In the genomic region with DNA sequence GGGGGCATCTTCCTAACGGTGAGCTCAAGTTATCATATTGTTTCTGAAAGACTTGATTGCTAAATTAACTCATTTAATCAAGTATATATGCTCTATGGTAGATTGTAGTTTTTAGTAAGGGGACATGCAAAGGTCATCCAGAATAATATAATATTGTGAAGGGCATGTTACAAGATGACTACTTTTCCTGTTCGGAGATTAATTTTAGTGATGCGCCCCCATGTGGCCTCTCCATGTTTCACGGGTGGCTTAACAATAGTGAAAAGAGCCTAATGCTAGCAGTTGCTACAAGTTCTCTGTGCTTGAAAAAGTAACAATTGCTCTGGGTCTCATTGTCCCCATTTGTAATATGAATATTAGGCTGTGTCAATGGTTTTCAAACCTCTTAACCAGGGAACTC, we compare ENCODE assay signal across 8 cellular contexts. TPM values are rescaled to one million over a fixed set of nuclear protein-coding genes. Genes with fewer than 3 reads are reported as not detected.
A peak's percentile ranks its signal among the peaks of the same experiment; 100 is the strongest.
DNase-seq lines count a peak whose midpoint lies in the region; ATAC-seq and TF ChIP-seq lines count a peak whose summit lies in the region.

No MANE protein-coding gene starts in this region.

- no peaks in the 10 kb centered on the region for H3K9me3 ChIP-seq in CD8-positive, alpha-beta T cell (ENCODE audit: low read length)
- no peaks in the 10 kb centered on the region for H3K9me3 ChIP-seq in GM23248 (ENCODE audit: low read depth)
- H3K9me3 ChIP-seq in SJCRH30 (replicated peaks), result no peaks in the 10 kb centered on the region

- no peaks in the 10 kb centered on the region for H3K36me3 ChIP-seq in CD8-positive, alpha-beta T cell (ENCODE audit: insufficient read depth, low read length)
- H3K36me3 ChIP-seq in GM23248 (ENCODE audit: low read depth), result no peaks in the 10 kb centered on the region
- no peaks in the 10 kb centered on the region for H3K36me3 ChIP-seq in SJCRH30

- no peaks in the 10 kb centered on the region for H3K27me3 ChIP-seq in CD8-positive, alpha-beta T cell (ENCODE audit: insufficient read depth, low read length)
- no peaks in the 10 kb centered on the region for H3K27me3 ChIP-seq in GM23248 (replicated peaks; ENCODE audit: insufficient read depth)
- no peaks in the 10 kb centered on the region for H3K27me3 ChIP-seq in SJCRH30

- CTCF ChIA-PET in CD8-positive, alpha-beta T cell (lab: Charles Lee), result interaction anchor here (1.0 to 5.4 kb wide), 2 partner anchors 16 to 1215 kb away, joined by 3 to 59 read pairs; no protein-coding TSS in a partner anchor

- H3K4me2 ChIP-seq in GM23248 (ENCODE audit: unreplicated experiment), result no peak overlapping the region

- H3K9ac ChIP-seq in GM23248, result no peak overlapping the region

- no peaks in the 10 kb centered on the region for H4K20me1 ChIP-seq in GM23248 (ENCODE audit: insufficient read depth)

- WGBS in GM23248 (ENCODE audit: low coverage in 1 of 2, low lambda C conversion rate in 2 of 2, missing lambda C conversion rate in 2 of 2), 2 experiments, result 28 to 29% methylated on average over 4 of the region's 4 CpGs

- no peak overlapping the region for H2AFZ ChIP-seq in GM23248

- no peak overlapping the region for H3K4me3 ChIP-seq in CD8-positive, alpha-beta T cell (ENCODE audit: low read depth, low read length)
- no peak overlapping the region for H3K4me3 ChIP-seq in GM23248
- H3K4me3 ChIP-seq in SJCRH30, result no peak overlapping the region

- H3K4me1 ChIP-seq in CD8-positive, alpha-beta T cell (ENCODE audit: insufficient read depth, low read length), result no peaks in the 10 kb centered on the region
- H3K4me1 ChIP-seq in GM23248 (ENCODE audit: insufficient read depth) (no peaks in the 10 kb centered on the region), SJCRH30 (peaks cover 23% of the 10 kb centered on the region)

- peaks cover 5% of the 10 kb centered on the region for H3K27me3 Mint-ChIP-seq in CD8-positive, alpha-beta T cell (ENCODE audit: low read depth)

- no peak overlapping the region for H3K27ac Mint-ChIP-seq in CD8-positive, alpha-beta T cell

- POLR2A ChIA-PET in CD8-positive, alpha-beta T cell (lab: Charles Lee), result no interaction called here

- intact Hi-C loops in CD8-positive, alpha-beta T cell (cut with DNase I, micrococcal nuclease), result loop anchor here (1.0 to 2.0 kb wide), 2 partner anchors 1215 kb away; no protein-coding TSS in a partner anchor

- peak; percentile 46 for TF ChIP-seq CTCF in CD8-positive, alpha-beta T cell (IDR thresholded peaks at IDR 0.05)

- ATAC-seq in CD8-positive, alpha-beta T cell, result no peak
- peak; percentile 57 for ATAC-seq in left lobe of liver
- no peak for ATAC-seq in GM18520 (IDR thresholded peaks at IDR 0.05; ENCODE audit: unreplicated experiment)

- no peaks in the 10 kb centered on the region for H3K4me1 Mint-ChIP-seq in CD8-positive, alpha-beta T cell (ENCODE audit: low read depth)

- no peaks in the 10 kb centered on the region for H3K9me3 Mint-ChIP-seq in CD8-positive, alpha-beta T cell

- no peaks in the 10 kb centered on the region for H3K36me3 Mint-ChIP-seq in CD8-positive, alpha-beta T cell

- in situ Hi-C loops in GM23248 (cut with MboI), result no loop called here

- no peak overlapping the region for H3K4me3 Mint-ChIP-seq in CD8-positive, alpha-beta T cell

- H3K9me2 ChIP-seq in GM23248 (ENCODE audit: insufficient read depth), result no peaks in the 10 kb centered on the region

- no peaks in the 10 kb centered on the region for H3K79me2 ChIP-seq in GM23248 (ENCODE audit: insufficient read depth)

- no peak overlapping the region for H3K27ac ChIP-seq in CD8-positive, alpha-beta T cell (ENCODE audit: low read depth, low read length)
- H3K27ac ChIP-seq in GM23248, result no peak overlapping the region
- H3K27ac ChIP-seq in SJCRH30, result no peak overlapping the region

- H3F3A ChIP-seq in GM23248 (ENCODE audit: insufficient read depth), result no peaks in the 10 kb centered on the region

- DNase-seq in CD8-positive, alpha-beta T cell, result peak in 6 of 7 experiments; percentile 8 to 53 (median 28)
- DNase-seq in GM23248, result peak; percentile 49
- peak; percentile 31 to 68 for DNase-seq in SJCRH30
- peak; percentile 41 for DNase-seq in amniotic epithelial cell (ENCODE audit: low read depth)
- DNase-seq in left lobe of liver (ENCODE audit: low spot score), result peak; percentile 41
- peak in 5 of 6 experiments; percentile 0 to 13 (median 11) for DNase-seq in stimulated activated naive CD4-positive, alpha-beta T cell (lab: John Stamatoyannopoulos, UW)
- no peak for DNase-seq in NCI-H1694 treated with DMSO at 0.1 percent for 48 hours (lab: John Stamatoyannopoulos, UW)

RNA-seq across cellular contexts. Expression of a gene that starts 12.2 kb away (rescaled TPM):
- not detected for total RNA-seq in CD8-positive, alpha-beta T cell
- not detected in 2 replicates for total RNA-seq in GM23248 (2014; rRNA removed; shearing (Covaris generic))
- polyA plus RNA-seq in GM23248 (2016; fragmentation: Nextera tagmentation; extraction: Ambion mirVana), result not detected in 2 replicates
- 13.1 and 16.8 TPM in 2 replicates for total RNA-seq in SJCRH30 (2014; rRNA removed; shearing (Covaris generic))
- total RNA-seq in left lobe of liver, result 0.96 TPM
